Comparison of ENCODE assay signal across 8 cellular contexts in the genomic region with DNA sequence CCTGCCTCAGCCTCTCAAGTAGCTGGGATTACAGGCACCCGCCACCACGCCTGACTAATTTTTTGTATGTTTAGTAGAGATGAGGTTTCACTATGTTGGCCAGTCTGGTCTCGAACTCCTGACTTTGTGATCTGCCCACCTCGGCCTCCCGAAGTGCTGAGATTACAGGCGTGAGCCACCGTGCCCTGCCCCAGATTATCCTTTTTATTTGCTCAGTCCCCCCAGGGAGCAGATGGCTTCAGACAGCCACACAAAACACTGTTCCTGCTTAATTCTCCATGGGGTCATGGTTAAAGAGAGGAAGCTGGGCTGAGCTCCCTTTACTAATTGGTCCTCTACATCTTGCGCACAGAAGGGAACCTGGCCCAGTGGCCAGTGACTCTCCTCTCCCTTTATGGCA. TPM values are rescaled to one million over a fixed set of nuclear protein-coding genes. Genes with fewer than 3 reads are reported as not detected.
DNase-seq lines count a peak whose midpoint lies in the region; ATAC-seq, FAIRE-seq and TF ChIP-seq lines count a peak whose summit lies in the region.
"Not testable (repeated sequence)": the region's sequence is repeated elsewhere in the genome, so short reads cannot be mapped to it uniquely, and the experiment has no call there.

No MANE protein-coding gene starts in this region.

- not testable (repeated sequence) for H3K9me3 ChIP-seq in HUES64 (ENCODE audit: insufficient read depth, low read depth, low read length); SJSA1 (replicated peaks); H1 (ENCODE audit: insufficient read depth in 2 of 2, low read depth in 1 of 2, low read length in 1 of 2); neural progenitor cell (ENCODE audit: low read depth); stomach

- not testable (repeated sequence) for H3K4ac ChIP-seq in H1 (replicated peaks; ENCODE audit: insufficient read length, low read depth, low read length)

- FAIRE-seq in H1 (lab: Jason Lieb, UNC) = not testable (repeated sequence)

- H3K36me3 ChIP-seq in HUES64 (ENCODE audit: insufficient read depth, low read length) (peaks cover 32% of the 10 kb centered on the region), SJSA1 (peaks cover 48% of the 10 kb centered on the region), H1 (ENCODE audit: control insufficient read depth in 2 of 4, insufficient read depth in 4 of 4, low read length in 3 of 4) (peaks cover 13 to 30% (median 15%) of the 10 kb centered on the region in 4 experiments; a peak in 6 of 8 replicates), stomach (peaks cover 23 to 31% (median 29%) of the 10 kb centered on the region in 4 donors)
- H3K36me3 ChIP-seq in neural progenitor cell = not testable (repeated sequence)

- H3K9me3 Mint-ChIP-seq in activated naive CD4-positive, alpha-beta T cell treated with anti-CD3 and anti-CD28 coated beads, Interleukin-2, amount 50 U/mL, for 72 hours = peaks cover 3 to 11% of the 10 kb centered on the region in 2 donors
- H3K9me3 Mint-ChIP-seq in immature natural killer cell, neural progenitor cell: not testable (repeated sequence)

- peak overlapping the region; percentile 65 to 77; a peak in 3 of 4 replicates for H3K4me2 ChIP-seq in H1 (ENCODE audit: insufficient read depth in 1 of 2, low read depth in 2 of 2, low read length in 2 of 2)
- peak overlapping the region; percentile 85 for H3K4me2 ChIP-seq in neural progenitor cell

- H3K79me1 ChIP-seq in H1 (ENCODE audit: low read depth, low read length) = not testable (repeated sequence)

- H3K23ac ChIP-seq in H1 (ENCODE audit: insufficient read length) = not testable (repeated sequence)

- not testable (repeated sequence) for H4K91ac ChIP-seq in H1 (replicated peaks; ENCODE audit: insufficient read length, low read length)

- WGBS in HUES64 = 91% methylated on average over 8 of the region's 8 CpGs
- 94% methylated on average over 8 of the region's 8 CpGs; no CpG with 5 or more reads in 1 of the 2 experiments for WGBS in H1 (ENCODE audit: extremely low coverage in 1 of 2, insufficient coverage in 1 of 2, insufficient read length in 1 of 2, insufficient replicate concordance in 2 of 2, low coverage in 1 of 2, low lambda C conversion rate in 2 of 2, missing lambda C conversion rate in 1 of 2), 2 experiments
- 58 to 82% (median 74%) methylated on average over 8 of the region's 8 CpGs for WGBS in stomach, 5 donors

- H3K14ac ChIP-seq in H1 (ENCODE audit: insufficient read length) = not testable (repeated sequence)

- H3K4me1 ChIP-seq in HUES64 (ENCODE audit: insufficient read depth, low read length); H1 (replicated peaks in 1 of 4; ENCODE audit: control insufficient read depth in 3 of 4, insufficient read depth in 4 of 4, low read length in 3 of 4): not testable (repeated sequence)
- H3K4me1 ChIP-seq in SJSA1 (replicated peaks) = peaks cover 40% of the 10 kb centered on the region
- H3K4me1 ChIP-seq in neural progenitor cell = peaks cover 12% of the 10 kb centered on the region
- peaks cover 45 to 69% (median 55%) of the 10 kb centered on the region in 4 donors for H3K4me1 ChIP-seq in stomach

- H3K27ac Mint-ChIP-seq in activated naive CD4-positive, alpha-beta T cell treated with anti-CD3 and anti-CD28 coated beads, Interleukin-2, amount 50 U/mL, for 72 hours = peak overlapping the region; percentile 90 to 96
- peak overlapping the region in 5 of 6 donors; percentile 67 to 84 (median 69) for H3K27ac Mint-ChIP-seq in immature natural killer cell
- H3K27ac Mint-ChIP-seq in neural progenitor cell = not testable (repeated sequence)

- not testable (repeated sequence) for TF ChIP-seq POLR2A in H1 (IDR thresholded peaks at IDR 0.05; ENCODE audit: control extremely low read depth in 1 of 2, low read depth in 2 of 2, low read length in 2 of 2); stomach (IDR thresholded peaks at IDR 0.05)

- H4K20me1 ChIP-seq in H1 (replicated peaks in 1 of 2; ENCODE audit: control insufficient read depth in 1 of 2, insufficient read depth in 2 of 2, low read length in 2 of 2); neural progenitor cell (ENCODE audit: low read depth): not testable (repeated sequence)

- TF ChIP-seq EP300 in H1 (IDR thresholded peaks at IDR 0.05; ENCODE audit: borderline replicate concordance in 1 of 2, low read depth in 2 of 2, low read length in 2 of 2); stomach (IDR thresholded peaks at IDR 0.05): not testable (repeated sequence)

- H4K5ac ChIP-seq in H1 (ENCODE audit: insufficient read length, low read depth, low read length) = not testable (repeated sequence)

- peaks cover 18 to 45% of the 10 kb centered on the region in 2 donors for H3K36me3 Mint-ChIP-seq in activated naive CD4-positive, alpha-beta T cell treated with anti-CD3 and anti-CD28 coated beads, Interleukin-2, amount 50 U/mL, for 72 hours
- peaks cover 3 to 12% (median 4%) of the 10 kb centered on the region in 3 donors for H3K36me3 Mint-ChIP-seq in immature natural killer cell
- not testable (repeated sequence) for H3K36me3 Mint-ChIP-seq in neural progenitor cell

- H3K4me3 ChIP-seq in HUES64 (ENCODE audit: low read length) (peak overlapping the region; percentile 84), SJSA1 (peak overlapping the region; percentile 66), H1 (ENCODE audit: extremely low read depth in 1 of 4, insufficient read depth in 2 of 4, low read depth in 3 of 4, low read length in 4 of 4) (peak overlapping the region; percentile 84 to 99 (median 89); a peak in 6 of 8 replicates), neural progenitor cell (peak overlapping the region; percentile 98), stomach (peak overlapping the region; percentile 74 to 97 (median 82))

- H3K27ac ChIP-seq in C4-2B (peak overlapping the region; percentile 79), stomach (peak overlapping the region in 3 of 5 donors; percentile 90 to 91 (median 91))
- H3K27ac ChIP-seq in HUES64 (ENCODE audit: low read depth, low read length); SJSA1; H1 (ENCODE audit: low read depth, low read length); neural progenitor cell: not testable (repeated sequence)

- H3F3A ChIP-seq in neural progenitor cell (ENCODE audit: low read depth) = peaks cover 52% of the 10 kb centered on the region

- not testable (repeated sequence) for H2BK12ac ChIP-seq in H1 (ENCODE audit: low read depth, low read length)

- not testable (repeated sequence) for ATAC-seq in activated naive CD4-positive, alpha-beta T cell treated with anti-CD3 and anti-CD28 coated beads, Interleukin-2, amount 50 U/mL, for 72 hours

- H3K4me3 Mint-ChIP-seq in immature natural killer cell (peak overlapping the region; percentile 91 to 99 (median 92)), neural progenitor cell (peak overlapping the region; percentile 97)

- H3K79me2 ChIP-seq in H1 (ENCODE audit: control insufficient read depth in 1 of 2, insufficient read depth in 2 of 2, low read length in 2 of 2) = peaks cover 16 to 27% of the 10 kb centered on the region in 2 experiments
- peaks cover 32% of the 10 kb centered on the region for H3K79me2 ChIP-seq in neural progenitor cell (ENCODE audit: low read depth)

- not testable (repeated sequence) for TF ChIP-seq CTCF in C4-2B (conservative IDR thresholded peaks at IDR 0.05); H1 (IDR thresholded peaks at IDR 0.05; ENCODE audit: control extremely low read depth in 1 of 3, insufficient read depth in 1 of 3, low read depth in 1 of 3, low read length in 3 of 3); neural progenitor cell (IDR thresholded peaks at IDR 0.05); stomach (IDR thresholded peaks at IDR 0.05)

- not testable (repeated sequence) for H3K18ac ChIP-seq in H1 (ENCODE audit: extremely low read depth, low read length)

- not testable (repeated sequence) for DNase-seq in SJSA1 (ENCODE audit: low read depth in 1 of 2, low spot score in 2 of 2); activated naive CD4-positive, alpha-beta T cell treated with anti-CD3 and anti-CD28 coated beads, Interleukin-2, amount 50 U/mL, for 72 hours (ENCODE audit: low spot score in 2 of 2); H1 (ENCODE audit: low read depth in 1 of 2, low spot score in 2 of 2); immature natural killer cell; neural progenitor cell (ENCODE audit: low spot score); stomach

- H2BK120ac ChIP-seq in H1 (replicated peaks; ENCODE audit: low read depth, low read length) = not testable (repeated sequence)

- not testable (repeated sequence) for H3K9ac ChIP-seq in HUES64 (ENCODE audit: low read depth, low read length); H1 (replicated peaks in 1 of 4; ENCODE audit: extremely low read depth in 1 of 4, low read depth in 3 of 4, low read length in 3 of 4)
- peak overlapping the region; percentile 94 for H3K9ac ChIP-seq in neural progenitor cell

- H3K27me3 ChIP-seq in HUES64 (ENCODE audit: insufficient read depth, low read length); SJSA1 (replicated peaks); H1 (replicated peaks in 1 of 4; ENCODE audit: control insufficient read depth in 3 of 4, extremely low read depth in 1 of 4, insufficient read depth in 3 of 4, low read length in 3 of 4); neural progenitor cell; stomach: not testable (repeated sequence)

- H2AK5ac ChIP-seq in H1 (ENCODE audit: low read depth, low read length) = not testable (repeated sequence)

- H3K27me3 Mint-ChIP-seq in immature natural killer cell (ENCODE audit: low read depth in 3 of 3) = peaks cover 2 to 12% (median 8%) of the 10 kb centered on the region in 3 donors
- not testable (repeated sequence) for H3K27me3 Mint-ChIP-seq in neural progenitor cell (ENCODE audit: insufficient read depth, low read depth)

- not testable (repeated sequence) for H2BK5ac ChIP-seq in H1 (ENCODE audit: low read depth, low read length)

- H4K8ac ChIP-seq in H1 (ENCODE audit: extremely low read depth, insufficient read depth, low read length) = not testable (repeated sequence)

- CTCF ChIA-PET in H1 (lab: Charles Lee; ENCODE audit: partially characterized antibody) = interaction anchor here (0.6 to 38.8 kb wide), 16 partner anchors 7 to 234 kb away, joined by 3 to 1084 read pairs (median 4); a partner anchor contains a TSS

- POLR2A ChIA-PET in H1 (lab: Charles Lee; ENCODE audit: partially characterized antibody) = interaction anchor here (0.6 to 6.2 kb wide), 13 partner anchors 10 to 411 kb away, joined by 3 to 67 read pairs (median 4); a partner anchor contains a TSS

- not testable (repeated sequence) for H2BK20ac ChIP-seq in H1 (ENCODE audit: low read length)

- not testable (repeated sequence) for H3K56ac ChIP-seq in H1 (replicated peaks; ENCODE audit: insufficient read length, low read depth, low read length)

- H3K23me2 ChIP-seq in H1 (ENCODE audit: low read depth, low read length) = peaks cover 19% of the 10 kb centered on the region

- not testable (repeated sequence) for H2AFZ ChIP-seq in H1 (ENCODE audit: low read length); neural progenitor cell (replicated peaks)

- H3K4me1 Mint-ChIP-seq in immature natural killer cell = peaks cover 59 to 70% of the 10 kb centered on the region in 2 donors
- peaks cover 48% of the 10 kb centered on the region for H3K4me1 Mint-ChIP-seq in neural progenitor cell

- H2BK15ac ChIP-seq in H1 (ENCODE audit: low read length) = not testable (repeated sequence)

- TF ChIP-seq RAD21 in H1 (IDR thresholded peaks at IDR 0.05 in 1 of 2, conservative IDR thresholded peaks at IDR 0.05 in 1 of 2; ENCODE audit: low read depth in 2 of 2, low read length in 2 of 2) = not testable (repeated sequence)

- intact Hi-C loops in stomach (cut with DNase I; ENCODE audit: low total_unique reads) = loop anchor here (5.0 kb wide), 1 partner anchor 91 kb away; a partner anchor contains a TSS

RNA-seq across cellular contexts. Expression of a gene that starts 1.0 kb away (rescaled TPM):
- polyA plus RNA-seq in HUES64 (2013, experiment 1 of 2) = 34.5 TPM
- polyA plus RNA-seq in HUES64 (2013, experiment 2 of 2) = 35.7 TPM
- total RNA-seq in SJSA1 (2014; rRNA removed; shearing (Covaris generic)) = 50.2 and 63.1 TPM in 2 replicates
- 10 to 100 TPM; 16.7 to 17.5 TPM for total RNA-seq in activated naive CD4-positive, alpha-beta T cell treated with anti-CD3 and anti-CD28 coated beads, Interleukin-2, amount 50 U/mL, for 72 hours
- total RNA-seq in H1 (2021; fragmentation: NEBNext Ultra II Directional; extraction: Animal tissue kit (Norgen Biotek cat#: 25700)) = 31.1 and 34.5 TPM in 2 replicates
- 51.1 and 59.7 TPM in 2 replicates for polyA plus RNA-seq in H1 (2011; rRNA removed)
- polyA plus RNA-seq in H1 (2011; cell fraction: cytosol; rRNA removed) = 48.5 TPM
- polyA plus RNA-seq in H1 (2011; cell fraction: nucleus; rRNA removed) = 37.1 TPM
- polyA plus RNA-seq in H1 (2012, experiment 1 of 2) = 32.8 to 37.6 TPM (median 36.5 TPM) in 4 replicates
- 31.9 TPM for polyA plus RNA-seq in H1 (2012, experiment 2 of 2)
- 32.6 TPM for polyA plus RNA-seq in H1 (2013, experiment 1 of 2)
- polyA plus RNA-seq in H1 (2013, experiment 2 of 2) = 33.2 TPM
- 32.4 and 37.8 TPM in 2 replicates for polyA minus RNA-seq in H1 (2011; rRNA and poly(A)+ RNA removed)
- 20.8 TPM for polyA minus RNA-seq in H1 (2011; cell fraction: cytosol; rRNA and poly(A)+ RNA removed)
- 21.5 TPM for polyA minus RNA-seq in H1 (2011; cell fraction: nucleus; rRNA and poly(A)+ RNA removed)
- polyA plus RNA-seq in immature natural killer cell = 10 to 100 TPM; 21.5 to 33.6 (median 32.6) TPM
- total RNA-seq in neural progenitor cell (ENCODE audit: low replicate concordance) = 23.7 and 50.1 TPM in 2 replicates
- 10 to 100 TPM in 4 of 5 donors, 1 to 10 TPM in 1; 7.5 to 27.4 (median 19.6) TPM for total RNA-seq in stomach
- 10 to 100 TPM; 16.8 to 28.5 (median 27.6) TPM for polyA plus RNA-seq in stomach

RNA-seq across cellular contexts. Expression of a gene that starts 3.6 kb away (rescaled TPM):
- 120 TPM for polyA plus RNA-seq in HUES64 (2013, experiment 1 of 2)
- polyA plus RNA-seq in HUES64 (2013, experiment 2 of 2) = 94.7 TPM
- 80.6 and 97.7 TPM in 2 replicates for total RNA-seq in SJSA1 (2014; rRNA removed; shearing (Covaris generic))
- 100 to 1,000 TPM; 109 to 122 TPM for total RNA-seq in activated naive CD4-positive, alpha-beta T cell treated with anti-CD3 and anti-CD28 coated beads, Interleukin-2, amount 50 U/mL, for 72 hours
- total RNA-seq in H1 (2021; fragmentation: NEBNext Ultra II Directional; extraction: Animal tissue kit (Norgen Biotek cat#: 25700)) = 129 and 148 TPM in 2 replicates
- polyA plus RNA-seq in H1 (2011; rRNA removed) (21.6 and 31.0 TPM in 2 replicates), immature natural killer cell (10 to 100 TPM; 54.1 to 94.0 (median 55.8) TPM), stomach (10 to 100 TPM; 66.7 to 93.3 (median 74.5) TPM)
- polyA plus RNA-seq in H1 (2011; cell fraction: cytosol; rRNA removed) = 45.3 TPM
- polyA plus RNA-seq in H1 (2011; cell fraction: nucleus; rRNA removed) = 36.9 TPM
- polyA plus RNA-seq in H1 (2012, experiment 1 of 2) = 142 to 161 TPM (median 147 TPM) in 4 replicates
- polyA plus RNA-seq in H1 (2012, experiment 2 of 2) = 32.5 TPM
- polyA plus RNA-seq in H1 (2013, experiment 1 of 2) = 109 TPM
- 105 TPM for polyA plus RNA-seq in H1 (2013, experiment 2 of 2)
- polyA minus RNA-seq in H1 (2011; rRNA and poly(A)+ RNA removed) = 77.7 and 86.8 TPM in 2 replicates
- 44.3 TPM for polyA minus RNA-seq in H1 (2011; cell fraction: cytosol; rRNA and poly(A)+ RNA removed)
- 95.7 TPM for polyA minus RNA-seq in H1 (2011; cell fraction: nucleus; rRNA and poly(A)+ RNA removed)
- total RNA-seq in neural progenitor cell (ENCODE audit: low replicate concordance) (80.7 and 92.5 TPM in 2 replicates), stomach (100 to 1,000 TPM in 1 of 5 donors, 10 to 100 TPM in 4; 12.3 to 161 (median 61.6) TPM)

RNA-seq across cellular contexts. Expression of a gene that starts 29.6 kb away (rescaled TPM):
- polyA plus RNA-seq in HUES64 (2013, experiment 1 of 2) = 0.55 TPM
- polyA plus RNA-seq in HUES64 (2013, experiment 2 of 2) = 1.3 TPM
- total RNA-seq in SJSA1 (2014; rRNA removed; shearing (Covaris generic)) = 0.18 and 1.2 TPM in 2 replicates
- total RNA-seq in activated naive CD4-positive, alpha-beta T cell treated with anti-CD3 and anti-CD28 coated beads, Interleukin-2, amount 50 U/mL, for 72 hours = under 1 TPM; 0.16 to 0.37 TPM
- 1.4 TPM in 2 replicates for total RNA-seq in H1 (2021; fragmentation: NEBNext Ultra II Directional; extraction: Animal tissue kit (Norgen Biotek cat#: 25700))
- polyA plus RNA-seq in H1 (2011; rRNA removed) (1.0 and 1.5 TPM in 2 replicates), immature natural killer cell (under 1 TPM in 2 of 3 donors, not detected in 1; 0.19 to 0.21 TPM), stomach (under 1 TPM; 0.31 to 0.92 (median 0.68) TPM)
- polyA plus RNA-seq in H1 (2011; cell fraction: cytosol; rRNA removed) = 1.1 TPM
- 1.8 TPM for polyA plus RNA-seq in H1 (2011; cell fraction: nucleus; rRNA removed)
- polyA plus RNA-seq in H1 (2012, experiment 1 of 2) = 0.64 to 1.3 TPM (median 1.1 TPM) in 4 replicates
- 0.63 TPM for polyA plus RNA-seq in H1 (2012, experiment 2 of 2)
- polyA plus RNA-seq in H1 (2013, experiment 1 of 2) = 0.61 TPM
- 0.57 TPM for polyA plus RNA-seq in H1 (2013, experiment 2 of 2)
- polyA minus RNA-seq in H1 (2011; rRNA and poly(A)+ RNA removed) = 1.1 and 1.4 TPM in 2 replicates
- polyA minus RNA-seq in H1 (2011; cell fraction: cytosol; rRNA and poly(A)+ RNA removed) = 1.5 TPM
- polyA minus RNA-seq in H1 (2011; cell fraction: nucleus; rRNA and poly(A)+ RNA removed) = 1.8 TPM
- total RNA-seq in neural progenitor cell (ENCODE audit: low replicate concordance) (2.2 and 5.5 TPM in 2 replicates), stomach (1 to 10 TPM in 3 of 5 donors, not detected in 2; 1.8 to 5.2 (median 2.5) TPM)

RNA-seq across cellular contexts. Expression of a gene that starts 54.2 kb away (rescaled TPM):
- 39.6 TPM for polyA plus RNA-seq in HUES64 (2013, experiment 1 of 2)
- polyA plus RNA-seq in HUES64 (2013, experiment 2 of 2) = 43.6 TPM
- total RNA-seq in SJSA1 (2014; rRNA removed; shearing (Covaris generic)) = 45.7 and 47.1 TPM in 2 replicates
- total RNA-seq in activated naive CD4-positive, alpha-beta T cell treated with anti-CD3 and anti-CD28 coated beads, Interleukin-2, amount 50 U/mL, for 72 hours = 10 to 100 TPM; 63.1 to 85.3 TPM
- 60.6 and 64.2 TPM in 2 replicates for total RNA-seq in H1 (2021; fragmentation: NEBNext Ultra II Directional; extraction: Animal tissue kit (Norgen Biotek cat#: 25700))
- polyA plus RNA-seq in H1 (2011; rRNA removed) = 21.9 and 43.3 TPM in 2 replicates
- polyA plus RNA-seq in H1 (2011; cell fraction: cytosol; rRNA removed) = 31.8 TPM
- polyA plus RNA-seq in H1 (2011; cell fraction: nucleus; rRNA removed) = 43.7 TPM
- 33.1 to 53.1 TPM (median 45.5 TPM) in 4 replicates for polyA plus RNA-seq in H1 (2012, experiment 1 of 2)
- 41.2 TPM for polyA plus RNA-seq in H1 (2012, experiment 2 of 2)
- 29.7 TPM for polyA plus RNA-seq in H1 (2013, experiment 1 of 2)
- 28.7 TPM for polyA plus RNA-seq in H1 (2013, experiment 2 of 2)
- polyA minus RNA-seq in H1 (2011; rRNA and poly(A)+ RNA removed) = 77.8 and 84.7 TPM in 2 replicates
- 41.2 TPM for polyA minus RNA-seq in H1 (2011; cell fraction: cytosol; rRNA and poly(A)+ RNA removed)
- polyA minus RNA-seq in H1 (2011; cell fraction: nucleus; rRNA and poly(A)+ RNA removed) = 33.4 TPM
- 10 to 100 TPM; 22.8 to 56.3 (median 44.1) TPM for polyA plus RNA-seq in immature natural killer cell
- 38.6 and 70.3 TPM in 2 replicates for total RNA-seq in neural progenitor cell (ENCODE audit: low replicate concordance)
- total RNA-seq in stomach = 10 to 100 TPM; 21.0 to 47.2 (median 30.7) TPM
- polyA plus RNA-seq in stomach = 10 to 100 TPM; 27.3 to 29.1 (median 29.0) TPM
